Comparison of ENCODE assay signal across 26 cellular contexts in the genomic region with DNA sequence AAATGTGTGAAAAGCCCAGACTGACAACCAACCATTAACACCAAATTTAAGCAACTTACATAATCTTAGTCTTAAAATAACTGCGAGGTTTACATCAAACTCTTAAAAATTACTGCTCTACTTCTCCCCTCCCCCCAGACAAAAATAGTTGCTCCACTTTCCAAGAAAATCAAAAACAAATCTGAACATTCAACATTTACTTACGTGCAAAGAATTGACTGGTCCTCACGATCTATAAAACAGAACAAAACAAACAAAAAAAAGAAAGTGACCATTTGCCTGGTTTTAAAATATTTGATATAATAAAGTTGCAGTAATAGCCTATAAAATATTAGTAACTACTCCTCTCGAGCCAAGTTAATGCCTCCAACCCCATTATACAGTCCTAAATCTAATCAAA.
"Had no signal": no experiment of that assay in that cellular context is flagged by ENCODE, and none has a peak within 500 bp of the region (broad histone marks: within the 10 kb centered on the region; RNA-seq: fewer than 3 reads in every experiment).

No MANE protein-coding gene starts in this region.

- H3K4me1 ChIP-seq: body of pancreas, breast epithelium had no signal

- DNase-seq: activated CD4-positive, alpha-beta T cell treated with anti-CD3 and anti-CD28 coated beads, Interleukin-2, amount 10 ng/mL, durations not matched to agents 24 days and 14 days; activated CD4-positive, alpha-beta T cell treated with anti-CD3 and anti-CD28 coated beads, Interleukin-2, amount 50 U/mL, for 4 hours; activated CD8-positive, alpha-beta T cell treated with anti-CD3 and anti-CD28 coated beads for 36 hours; activated effector memory CD4-positive, alpha-beta T cell treated with anti-CD3 and anti-CD28 coated beads, Interleukin-2, amount 50 U/mL, for 16 hours; activated naive CD4-positive, alpha-beta T cell; activated naive CD4-positive, alpha-beta T cell treated with anti-CD3 and anti-CD28 coated beads, Interleukin-2, amount 50 U/mL, for 16 hours; activated naive CD8-positive, alpha-beta T cell treated with anti-CD3 and anti-CD28 coated beads for 36 hours; activated T-cell treated with anti-CD3 and anti-CD28 coated beads, Interleukin-2, amount 50 U/mL, for 1 hour; activated T-cell treated with anti-CD3 and anti-CD28 coated beads, Interleukin-2, amount 50 U/mL, for 72 hours; amniotic stem cell; body of pancreas; NCI-H1105; NCI-H1436; NCI-H1694; NCI-H1930; NCI-H226; NCI-H446 treated with DMSO at 0.1 percent for 48 hours; NCI-H524; SHP77; SJCRH30; T1000 had no signal

- H3K4me3 ChIP-seq: body of pancreas, breast epithelium, K562, SJCRH30, SK-N-MC had no signal

- ATAC-seq: activated CD8-positive, alpha-beta T cell treated with anti-CD3 and anti-CD28 coated beads for 36 hours; activated T-cell treated with anti-CD3 and anti-CD28 coated beads, Interleukin-2, amount 50 U/mL, for 72 hours; activated T-helper 17 cell treated with anti-CD3 and anti-CD28 coated beads, Interleukin-2, amount 50 U/mL, for 72 hours; body of pancreas; K562; Panc1 had no signal

- H3K27me3 ChIP-seq: body of pancreas, breast epithelium, SJCRH30 had no signal

- H3K36me3 ChIP-seq: breast epithelium, SJCRH30 had no signal

- H3K27ac ChIP-seq: body of pancreas, breast epithelium, SJCRH30, SK-N-MC had no signal

- H3K9me3 ChIP-seq: body of pancreas, breast epithelium, SJCRH30 had no signal
